10 cellular contexts compared by ENCODE assay signal in genomic region chr15:85748729-85749128, GRCh38. TPM values are rescaled to one million over a fixed set of nuclear protein-coding genes. Genes with fewer than 3 reads are reported as not detected.
DNase-seq lines count a peak whose midpoint lies in the region; ATAC-seq and TF ChIP-seq lines count a peak whose summit lies in the region.
"Had no signal": no experiment of that assay in that cellular context is flagged by ENCODE, and none has a peak within 500 bp of the region (broad histone marks: within the 10 kb centered on the region; RNA-seq: fewer than 3 reads in every experiment).

No MANE protein-coding gene starts in this region.

- peak overlapping the region; percentile 35 to 72 for H3K27ac Mint-ChIP-seq in activated naive CD4-positive, alpha-beta T cell treated with anti-CD3 and anti-CD28 coated beads, Interleukin-2, amount 50 U/mL, for 72 hours
- H3K27ac Mint-ChIP-seq in dendritic cell treated with granulocyte-macrophage colony-stimulating factor and Interleukin-4, amounts not matched to agents 40 ng/mL and 50 ng/mL, for 4 days = peak overlapping the region; percentile 77

- no peak overlapping the region for H3K9ac ChIP-seq in muscle layer of colon (ENCODE audit: low read length)

- no peaks in the 10 kb centered on the region for H3K9me3 ChIP-seq in muscle layer of colon (ENCODE audit: low read length)
- H3K9me3 ChIP-seq in transverse colon = no peaks in the 10 kb centered on the region
- H3K9me3 ChIP-seq: Peyer's patch had no signal

- no peaks in the 10 kb centered on the region for H3K9me3 Mint-ChIP-seq in activated naive CD4-positive, alpha-beta T cell treated with anti-CD3 and anti-CD28 coated beads, Interleukin-2, amount 50 U/mL, for 72 hours
- H3K9me3 Mint-ChIP-seq in dendritic cell treated with granulocyte-macrophage colony-stimulating factor and Interleukin-4, amounts not matched to agents 40 ng/mL and 50 ng/mL, for 4 days = no peaks in the 10 kb centered on the region

- no peak for TF ChIP-seq POLR2A in transverse colon (IDR thresholded peaks at IDR 0.05)

- TF ChIP-seq EP300 in transverse colon (IDR thresholded peaks at IDR 0.05; ENCODE audit: low read depth) = no peak

- H3K4me1 ChIP-seq in muscle layer of colon (ENCODE audit: insufficient read depth, low read length) (peaks cover 27% of the 10 kb centered on the region), transverse colon (peaks cover 0 to 25% (median 16%) of the 10 kb centered on the region in 4 donors)

- H3K27me3 Mint-ChIP-seq in dendritic cell treated with granulocyte-macrophage colony-stimulating factor and Interleukin-4, amounts not matched to agents 40 ng/mL and 50 ng/mL, for 4 days = no peaks in the 10 kb centered on the region

- TF ChIP-seq CTCF in transverse colon (IDR thresholded peaks at IDR 0.05) = no peak

- H3K4me3 ChIP-seq in muscle layer of colon (ENCODE audit: low read depth in 1 of 2, low read length in 2 of 2) = no peak overlapping the region
- H3K4me3 ChIP-seq in transverse colon = no peak overlapping the region
- H3K4me3 ChIP-seq: Peyer's patch had no signal

- no peak overlapping the region for H3K4me3 Mint-ChIP-seq in dendritic cell treated with granulocyte-macrophage colony-stimulating factor and Interleukin-4, amounts not matched to agents 40 ng/mL and 50 ng/mL, for 4 days

- in situ Hi-C loops in transverse colon (cut with MboI; ENCODE audit: low pct_ligation_motif_present in 1 of 4, low pct_unique_long_range_greater_than_20kb in 1 of 4, low sequenced_read_pairs in 3 of 4) = loop anchor here in 3 of 4 donors (10.0 to 25.0 kb wide), 2 partner anchors 86 to 261 kb away; no protein-coding TSS in a partner anchor

- no peak for ATAC-seq in activated naive CD4-positive, alpha-beta T cell treated with anti-CD3 and anti-CD28 coated beads, Interleukin-2, amount 50 U/mL, for 72 hours
- no peak for ATAC-seq in GM21367 (IDR thresholded peaks at IDR 0.05; ENCODE audit: unreplicated experiment)

- peak in 1 of 2 donors; percentile 34 for DNase-seq in activated naive CD4-positive, alpha-beta T cell treated with anti-CD3 and anti-CD28 coated beads, Interleukin-2, amount 50 U/mL, for 72 hours (ENCODE audit: low spot score in 2 of 2)
- DNase-seq in activated naive CD4-positive, alpha-beta T cell treated with Interleukin-2 at 50 U/mL for 16 hours = no peak
- DNase-seq in transverse colon (no peak), NK-92 (lab: John Stamatoyannopoulos, UW; ENCODE audit: unreplicated experiment) (no peak), SKM-1 (lab: John Stamatoyannopoulos, UW; ENCODE audit: unreplicated experiment) (no peak)
- DNase-seq: T1000 had no signal

- H3K36me3 ChIP-seq in muscle layer of colon (ENCODE audit: insufficient read depth, low read length) (peaks cover 44% of the 10 kb centered on the region), transverse colon (peaks cover 0 to 38% (median 19%) of the 10 kb centered on the region in 4 donors)

- WGBS in transverse colon (ENCODE audit: low coverage in 1 of 2), 2 donors = 74 to 83% methylated on average over 2 to 11 of the region's 11 CpGs

- intact Hi-C loops in dendritic cell treated with granulocyte-macrophage colony-stimulating factor and Interleukin-4, amounts not matched to agents 40 ng/mL and 50 ng/mL, for 4 days (cut with micrococcal nuclease) = no loop called here
- intact Hi-C loops in transverse colon (cut with DNase I; ENCODE audit: low total_unique reads) = no loop called here

- H3K27me3 ChIP-seq in muscle layer of colon (ENCODE audit: control insufficient read depth in 1 of 2, insufficient read depth in 2 of 2, low read length in 2 of 2) (no peaks in the 10 kb centered on the region), transverse colon (no peaks in the 10 kb centered on the region)
- H3K27me3 ChIP-seq: Peyer's patch had no signal

- H3K36me3 Mint-ChIP-seq in activated naive CD4-positive, alpha-beta T cell treated with anti-CD3 and anti-CD28 coated beads, Interleukin-2, amount 50 U/mL, for 72 hours = peaks cover 0 to 10% of the 10 kb centered on the region in 2 donors
- H3K36me3 Mint-ChIP-seq in dendritic cell treated with granulocyte-macrophage colony-stimulating factor and Interleukin-4, amounts not matched to agents 40 ng/mL and 50 ng/mL, for 4 days (ENCODE audit: low read depth) = peaks cover 59% of the 10 kb centered on the region

- H3K27ac ChIP-seq in muscle layer of colon (ENCODE audit: low read depth, low read length) = peak overlapping the region; percentile 28
- peak overlapping the region; percentile 64 to 78 (median 70) for H3K27ac ChIP-seq in transverse colon

- H3K4me1 Mint-ChIP-seq in dendritic cell treated with granulocyte-macrophage colony-stimulating factor and Interleukin-4, amounts not matched to agents 40 ng/mL and 50 ng/mL, for 4 days (ENCODE audit: low read depth) = peaks cover 54% of the 10 kb centered on the region

RNA-seq across cellular contexts. Expression of gene KLHL25, which starts 46.0 kb away (rescaled TPM):
- total RNA-seq in activated naive CD4-positive, alpha-beta T cell treated with anti-CD3 and anti-CD28 coated beads, Interleukin-2, amount 50 U/mL, for 72 hours = 1 to 10 TPM; 6.0 to 9.2 TPM
- 10 to 100 TPM; 10.1 to 36.0 (median 10.8) TPM for total RNA-seq in transverse colon
